In genomic region chr20:8756410-8756809, GRCh38 we compare ENCODE assay signal across 10 cellular contexts.
A peak's percentile ranks its signal among the peaks of the same experiment; 100 is the strongest.
DNase-seq lines count a peak whose midpoint lies in the region; ATAC-seq, FAIRE-seq and TF ChIP-seq lines count a peak whose summit lies in the region.
"Had no signal": no experiment of that assay in that cellular context is flagged by ENCODE, and none has a peak within 500 bp of the region (broad histone marks: within the 10 kb centered on the region; RNA-seq: fewer than 3 reads in every experiment).

No MANE protein-coding gene starts in this region.

- H3K27ac ChIP-seq in HepG2 (ENCODE audit: extremely low read length, insufficient read depth, low read length) (no peak overlapping the region), suprapubic skin (no peak overlapping the region)
- H3K27ac ChIP-seq: heart left ventricle had no signal

- TF ChIP-seq CTCF in NB4 (IDR thresholded peaks at IDR 0.05; ENCODE audit: low read depth, low read length) (no peak), astrocyte of the spinal cord (IDR thresholded peaks at IDR 0.05; ENCODE audit: low read depth, low read length) (no peak), HepG2 (CRISPR knock-in tag; IDR thresholded peaks at IDR 0.05) (no peak), suprapubic skin (IDR thresholded peaks at IDR 0.05) (no peak)

- in situ Hi-C loops in astrocyte of the spinal cord (cut with HindIII; ENCODE audit: low sequenced_read_pairs) (no loop called here), HepG2 (cut with HindIII; ENCODE audit: extremely low pct_ligation_motif_present, low pct_unique_long_range_greater_than_20kb) (loop anchor here (5.0 kb wide), 1 partner anchor 606 kb away; no protein-coding TSS in a partner anchor)

- H3K4me3 Mint-ChIP-seq in effector memory CD8-positive, alpha-beta T cell = no peak overlapping the region
- H3K4me3 Mint-ChIP-seq in activated T-cell treated with anti-CD3 and anti-CD28 coated beads, Interleukin-2, amount 50 U/mL, for 4 hours = no peak overlapping the region

- no peak overlapping the region for H3K4me2 ChIP-seq in HepG2 (ENCODE audit: low read depth, low read length)

- no peak for TF ChIP-seq EP300 in HepG2 (IDR thresholded peaks at IDR 0.05; ENCODE audit: low read depth in 2 of 2, low read length in 2 of 2)
- no peak for TF ChIP-seq EP300 in HepG2 (CRISPR knock-in tag; IDR thresholded peaks at IDR 0.05; ENCODE audit: borderline replicate concordance)
- TF ChIP-seq EP300 in suprapubic skin (IDR thresholded peaks at IDR 0.05) = no peak

- no peak overlapping the region for H2AFZ ChIP-seq in HepG2 (ENCODE audit: low read length)

- intact Hi-C loops in HepG2 (cut with micrococcal nuclease; ENCODE audit: unreplicated experiment) = no loop called here

- H4K20me1 ChIP-seq in HepG2 (ENCODE audit: insufficient read depth, low read length) = no peaks in the 10 kb centered on the region

- no peak for FAIRE-seq in HepG2 (lab: Jason Lieb, UNC)

- H3K27me3 ChIP-seq in HepG2 (ENCODE audit: control insufficient read depth in 1 of 2, insufficient read depth in 2 of 2, low read length in 2 of 2) (no peaks in the 10 kb centered on the region), suprapubic skin (no peaks in the 10 kb centered on the region)
- H3K27me3 ChIP-seq: heart left ventricle had no signal

- H3K4me1 Mint-ChIP-seq in effector memory CD8-positive, alpha-beta T cell (ENCODE audit: low read depth in 2 of 2) = peaks cover 5 to 15% of the 10 kb centered on the region in 2 donors
- H3K4me1 Mint-ChIP-seq in activated T-cell treated with anti-CD3 and anti-CD28 coated beads, Interleukin-2, amount 50 U/mL, for 4 hours (ENCODE audit: low read depth) = no peaks in the 10 kb centered on the region

- no peaks in the 10 kb centered on the region for H3K79me2 ChIP-seq in HepG2 (ENCODE audit: insufficient read depth, low read length)

- H3K36me3 Mint-ChIP-seq in effector memory CD8-positive, alpha-beta T cell (ENCODE audit: insufficient read depth) = peaks cover 7% of the 10 kb centered on the region
- no peaks in the 10 kb centered on the region for H3K36me3 Mint-ChIP-seq in activated T-cell treated with anti-CD3 and anti-CD28 coated beads, Interleukin-2, amount 50 U/mL, for 4 hours (ENCODE audit: insufficient read depth)

- CTCF ChIA-PET in HepG2 (lab: Yijun Ruan, JAX; ENCODE audit: low intra/inter-chr PET ratio, low total read pairs) = no interaction called here

- no peaks in the 10 kb centered on the region for H3K9me3 Mint-ChIP-seq in effector memory CD8-positive, alpha-beta T cell
- H3K9me3 Mint-ChIP-seq in activated T-cell treated with anti-CD3 and anti-CD28 coated beads, Interleukin-2, amount 50 U/mL, for 4 hours = no peaks in the 10 kb centered on the region

- ATAC-seq in HepG2 (peak; percentile 63), GM21717 (IDR thresholded peaks at IDR 0.05; ENCODE audit: unreplicated experiment) (no peak)
- no peak for ATAC-seq in effector memory CD8-positive, alpha-beta T cell (replicated peaks)
- no peak for ATAC-seq in activated T-cell treated with anti-CD3 and anti-CD28 coated beads, Interleukin-2, amount 50 U/mL, for 4 hours

- no peaks in the 10 kb centered on the region for H3K27me3 Mint-ChIP-seq in effector memory CD8-positive, alpha-beta T cell
- peaks cover 3% of the 10 kb centered on the region for H3K27me3 Mint-ChIP-seq in activated T-cell treated with anti-CD3 and anti-CD28 coated beads, Interleukin-2, amount 50 U/mL, for 4 hours (ENCODE audit: low read depth)

- BruUV-seq in HepG2 (replicated peaks; lab: Mats Ljungman, UMichigan) = no TSS peak

- H3K36me3 ChIP-seq in HepG2 (replicated peaks in 1 of 2; ENCODE audit: control insufficient read depth in 1 of 2, insufficient read depth in 2 of 2, low read length in 2 of 2) = peaks cover 11 to 29% of the 10 kb centered on the region in 2 experiments; a peak in 4 of 5 replicates
- H3K36me3 ChIP-seq in suprapubic skin = no peaks in the 10 kb centered on the region

- H3K4me3 ChIP-seq in NB4 (ENCODE audit: low read depth, low read length) (no peak overlapping the region), astrocyte of the spinal cord (ENCODE audit: low read depth, low read length) (no peak overlapping the region), HepG2 (replicated peaks in 1 of 3; ENCODE audit: insufficient read depth in 1 of 3, low read depth in 2 of 3, low read length in 3 of 3) (no peak overlapping the region), suprapubic skin (no peak overlapping the region)
- H3K4me3 ChIP-seq: heart left ventricle had no signal

- WGBS in HepG2 (ENCODE audit: low lambda C conversion rate) = 93% methylated on average over 2 of the region's 2 CpGs
- 70% methylated on average over 2 of the region's 2 CpGs for WGBS in suprapubic skin

- no peak overlapping the region for H3K9ac ChIP-seq in HepG2 (ENCODE audit: insufficient read depth, low read depth, low read length)

- no peaks in the 10 kb centered on the region for H3K9me3 ChIP-seq in HepG2 (ENCODE audit: low read length)
- H3K9me3 ChIP-seq in suprapubic skin = no peaks in the 10 kb centered on the region
- H3K9me3 ChIP-seq: heart left ventricle had no signal

- H3K4me1 ChIP-seq in HepG2 (ENCODE audit: insufficient read depth, low read length) = peaks cover 6% of the 10 kb centered on the region; the same call in 1 of the 2 replicates
- H3K4me1 ChIP-seq in suprapubic skin = no peaks in the 10 kb centered on the region

- TF ChIP-seq RAD21 in HepG2 (CRISPR knock-in tag; IDR thresholded peaks at IDR 0.05) = no peak

- POLR2A ChIA-PET in HepG2 (lab: Yijun Ruan, JAX) = no interaction called here

- peak; percentile 79 for DNase-seq in COLO829 (ENCODE audit: low spot score)
- DNase-seq in NB4 (ENCODE audit: low read depth) = peak; percentile 23
- DNase-seq in astrocyte of the spinal cord (ENCODE audit: low read depth, low spot score) = peak; percentile 91
- DNase-seq in HepG2 (ENCODE audit: low spot score) = peak; percentile 60
- no peak for DNase-seq in suprapubic skin (ENCODE audit: low spot score in 2 of 2)
- no peak for DNase-seq in effector memory CD8-positive, alpha-beta T cell
- DNase-seq in activated T-cell treated with anti-CD3 and anti-CD28 coated beads, Interleukin-2, amount 50 U/mL, for 4 hours = no peak
- DNase-seq: activated T-cell treated with anti-CD3 and anti-CD28 coated beads, Interleukin-2, amount 50 U/mL, for 48 hours had no signal

- no peak for TF ChIP-seq POLR2A in NB4 (IDR thresholded peaks at IDR 0.05; ENCODE audit: extremely low read depth, insufficient read length)
- TF ChIP-seq POLR2A in HepG2 (IDR thresholded peaks at IDR 0.05; ENCODE audit: insufficient read depth in 1 of 2, low read depth in 2 of 2, low read length in 2 of 2) = no peak
- no peak for TF ChIP-seq POLR2A in suprapubic skin (IDR thresholded peaks at IDR 0.05)

- H3K27ac Mint-ChIP-seq in effector memory CD8-positive, alpha-beta T cell = no peak overlapping the region

TF ChIP-seq in HepG2, 621 proteins besides CTCF, POLR2A, EP300 and RAD21 (continues in another document):
- TF ChIP-seq GATA4 (IDR thresholded peaks at IDR 0.05; ENCODE audit: borderline replicate concordance, low read depth) = no peak
- no peak for TF ChIP-seq RCOR2 (CRISPR knock-in tag; IDR thresholded peaks at IDR 0.05)
- TF ChIP-seq ATM (IDR thresholded peaks at IDR 0.05; ENCODE audit: borderline replicate concordance) = no peak
- TF ChIP-seq MLLT10 (CRISPR knock-in tag; IDR thresholded peaks at IDR 0.05) = no peak
- no peak for TF ChIP-seq REPIN1 (CRISPR knock-in tag; IDR thresholded peaks at IDR 0.05; ENCODE audit: borderline replicate concordance, low read depth)
- TF ChIP-seq ZNF276 (CRISPR knock-in tag; IDR thresholded peaks at IDR 0.05; ENCODE audit: low read depth) = no peak
- peak; percentile 55 for TF ChIP-seq MAFF (IDR thresholded peaks at IDR 0.05; ENCODE audit: low read depth, low read length)
- TF ChIP-seq NFE2 (CRISPR knock-in tag; IDR thresholded peaks at IDR 0.05) = peak; percentile 88
- TF ChIP-seq KLF6 (CRISPR knock-in tag; IDR thresholded peaks at IDR 0.05) = no peak
- no peak for TF ChIP-seq ZGPAT (CRISPR knock-in tag; IDR thresholded peaks at IDR 0.05)
- peak; percentile 89; the same call in 1 of the 2 replicates for TF ChIP-seq NFE2L2 (IDR thresholded peaks at IDR 0.05; ENCODE audit: low read length)
- peak; percentile 46 to 78 for TF ChIP-seq MAFK (conservative IDR thresholded peaks at IDR 0.05 in 1 of 2, IDR thresholded peaks at IDR 0.05 in 1 of 2; ENCODE audit: low read length in 2 of 2)
- peak; percentile 16; the same call in 1 of the 2 replicates for TF ChIP-seq SAP130 (CRISPR knock-in tag; IDR thresholded peaks at IDR 0.05; ENCODE audit: low read depth)

Comparison
In these comparisons a context has a peak if more than half of its experiments do, and no peak if none do; other contexts are left out.
1. DNase-seq: peak in COLO829 (single experiment), NB4 (single experiment), astrocyte of the spinal cord (single experiment) and HepG2 (single experiment); none in suprapubic skin (0 of 2), effector memory CD8-positive, alpha-beta T cell (0 of 3) and activated T-cell treated with anti-CD3 and anti-CD28 coated beads, Interleukin-2, amount 50 U/mL, for 4 hours (single experiment).